1 cellular context compared by ENCODE assay signal in genomic region chr7:107151538-107151937, GRCh38.
TF ChIP-seq lines count a peak whose summit lies in the region.

No MANE protein-coding gene starts in this region.

TF ChIP-seq in IMR-90, 13 proteins besides CTCF, POLR2A, EP300 and RAD21:
- no peak for TF ChIP-seq RCOR1 (IDR thresholded peaks at IDR 0.05; ENCODE audit: insufficient replicate concordance, low read length)
- TF ChIP-seq MXI1 (IDR thresholded peaks at IDR 0.05; ENCODE audit: borderline replicate concordance, low read depth, low read length), result no peak
- TF ChIP-seq FOS (IDR thresholded peaks at IDR 0.05; ENCODE audit: low read depth, low read length), result no peak
- no peak for TF ChIP-seq USF2 (IDR thresholded peaks at IDR 0.05; ENCODE audit: low read depth, low read length)
- TF ChIP-seq SMC3 (IDR thresholded peaks at IDR 0.05; ENCODE audit: low read depth, low read length), result no peak
- TF ChIP-seq CEBPB (IDR thresholded peaks at IDR 0.05; ENCODE audit: low read depth, low read length), result no peak
